In the genomic region with DNA sequence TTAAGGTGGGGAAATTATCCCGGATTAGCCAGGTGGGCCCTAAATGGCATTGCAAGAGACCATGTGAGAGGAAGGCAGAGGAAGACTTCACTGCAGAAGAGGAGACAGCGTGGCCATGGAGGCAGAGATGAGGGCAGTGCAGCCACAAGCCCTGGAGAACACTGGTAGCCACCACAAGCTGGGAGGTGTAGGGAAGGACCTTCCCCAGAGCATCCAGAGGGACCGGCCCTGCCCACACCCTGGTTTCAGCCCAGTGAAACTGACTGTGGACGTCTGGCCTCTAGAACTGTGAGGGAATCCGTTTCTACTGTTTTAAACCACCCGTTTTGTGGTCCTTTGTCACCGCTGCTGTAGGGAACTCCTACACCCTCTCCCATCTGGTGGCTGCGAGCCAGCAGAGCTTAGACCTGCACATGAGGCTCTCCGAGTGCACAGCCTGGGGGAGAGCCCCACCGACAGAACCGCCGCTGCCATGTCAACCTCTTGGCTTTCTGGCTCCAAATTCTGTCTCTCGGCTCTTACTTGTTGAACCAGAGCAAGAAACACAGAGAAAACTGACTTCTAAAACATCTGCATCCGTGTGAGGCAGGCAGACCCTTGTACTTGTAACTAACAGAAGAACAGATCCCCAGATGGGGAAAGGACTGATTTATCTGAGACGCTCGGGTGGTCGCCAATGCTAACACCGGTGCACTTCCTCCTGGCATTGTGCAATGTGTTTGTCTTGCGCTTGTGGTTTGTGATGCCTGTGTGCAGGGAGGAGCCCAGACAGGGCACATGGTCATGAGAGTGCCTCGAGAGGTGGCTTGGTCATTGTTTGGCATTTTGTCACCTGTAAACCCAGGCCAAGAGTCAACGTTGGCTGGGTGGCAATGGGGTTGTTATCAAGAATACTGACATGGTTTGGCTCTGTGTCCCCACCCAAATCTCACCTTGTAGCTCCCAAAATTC, we compare ENCODE assay signal across 18 cellular contexts.
DNase-seq lines count a peak whose midpoint lies in the region; ATAC-seq lines count a peak whose summit lies in the region.
"Had no signal": no experiment of that assay in that cellular context is flagged by ENCODE, and none has a peak within 500 bp of the region (broad histone marks: within the 10 kb centered on the region; RNA-seq: fewer than 3 reads in every experiment).

No MANE protein-coding gene starts in this region.

- ATAC-seq in esophagus mucosa = peak; percentile 58
- no peak for ATAC-seq in sciatic nerve
- ATAC-seq in HG02981 (IDR thresholded peaks at IDR 0.05; ENCODE audit: unreplicated experiment) = no peak
- ATAC-seq: naive thymus-derived CD8-positive, alpha-beta T cell; stimulated activated naive CD8-positive, alpha-beta T cell treated with anti-CD3 and anti-CD28 coated beads, Interleukin-15, amount 100 ng/mL, for 72 hours had no signal

- intact Hi-C loops in sciatic nerve (cut with DNase I) = no loop called here

- peak; percentile 36 for DNase-seq in DMS153 (lab: John Stamatoyannopoulos, UW)
- DNase-seq in NCI-H1092 (lab: John Stamatoyannopoulos, UW) = peak; percentile 70
- DNase-seq in sciatic nerve (ENCODE audit: low spot score) = peak; percentile 33
- no peak for DNase-seq in iPS-NIHi11 (ENCODE audit: low spot score)
- no peak for DNase-seq in SKM-1 treated with dmso at 0.1 percent for 144 hours (lab: John Stamatoyannopoulos, UW; ENCODE audit: unreplicated experiment)
- DNase-seq: activated CD8-positive, alpha-beta memory T cell treated with anti-CD3 and anti-CD28 coated beads for 24 hours; AML-193; cerebellar nuclear complex; foreskin melanocyte; IMR-90; naive thymus-derived CD8-positive, alpha-beta T cell; NCI-H1105 treated with DMSO at 0.1 percent for 48 hours; NCI-H345; SHP77; stimulated activated CD4-positive, alpha-beta T cell treated with anti-CD3 and anti-CD28 coated beads, Interleukin-12 subunit alpha, Interleukin-12 subunit beta, amount 100 ng/mL, for 4 hours; stimulated activated naive CD8-positive, alpha-beta T cell treated with anti-CD3 and anti-CD28 coated beads, Interleukin-15, amount 100 ng/mL, for 72 hours had no signal

Comparison
In these comparisons a context has a peak if more than half of its experiments do, and no peak if none do; other contexts are left out.
1. DNase-seq: peak in DMS153 (single experiment), NCI-H1092 (single experiment) and sciatic nerve (single experiment); none in iPS-NIHi11 (single experiment) and SKM-1 treated with dmso at 0.1 percent for 144 hours (single experiment).